ENCODE assay signal across 8 cellular contexts in the genomic region with DNA sequence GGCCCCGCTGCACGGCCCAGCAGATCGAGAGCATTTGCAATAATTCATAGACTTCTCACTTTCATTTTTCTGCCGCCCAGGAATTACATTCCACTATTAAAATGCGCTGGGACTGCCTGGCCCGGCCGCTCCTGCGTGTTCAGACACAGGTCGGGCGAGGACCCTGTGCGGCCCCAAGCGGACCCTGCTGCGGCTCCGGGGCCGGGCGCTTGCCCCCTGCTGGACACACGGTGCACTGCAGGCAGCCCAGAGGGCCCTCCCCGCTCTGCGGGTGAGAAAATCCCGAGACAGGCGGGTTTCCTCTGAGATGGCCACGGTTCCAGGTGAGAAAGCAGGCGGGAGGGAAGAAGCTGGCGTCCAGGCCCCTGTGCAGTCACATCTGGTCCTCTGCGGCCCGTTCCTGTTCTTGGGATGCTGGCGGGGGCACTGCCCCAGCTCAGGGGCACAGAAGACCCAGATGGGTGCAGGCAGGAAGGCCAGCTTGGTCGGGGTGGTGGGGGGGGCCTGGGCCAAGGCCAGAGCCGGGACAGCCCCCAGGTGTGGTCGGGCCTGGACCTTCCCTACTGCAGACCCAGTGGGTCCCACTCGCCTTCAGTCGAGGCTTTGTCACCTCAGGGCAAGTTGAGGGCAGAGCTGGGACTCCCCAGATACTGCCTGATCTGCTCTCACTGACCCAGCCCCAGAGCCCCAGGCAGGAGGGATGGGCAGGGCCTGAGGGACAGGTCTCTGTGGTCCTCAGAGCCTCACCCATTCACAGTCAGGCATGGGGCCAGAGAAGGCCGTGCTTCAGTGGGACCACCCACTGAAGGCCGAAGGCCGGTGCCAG.
DNase-seq lines count a peak whose midpoint lies in the region; ATAC-seq and TF ChIP-seq lines count a peak whose summit lies in the region.
"Not testable (repeated sequence)": the region's sequence is repeated elsewhere in the genome, so short reads cannot be mapped to it uniquely, and the experiment has no call there.

No MANE protein-coding gene starts in this region.

- not testable (repeated sequence) for H3K27me3 Mint-ChIP-seq in activated naive CD8-positive, alpha-beta T cell treated with anti-CD3 and anti-CD28 coated beads for 36 hours
- peaks cover 10 to 40% (median 17%) of the 10 kb centered on the region in 3 donors for H3K27me3 Mint-ChIP-seq in naive B cell

- H3K27ac Mint-ChIP-seq in activated naive CD8-positive, alpha-beta T cell treated with anti-CD3 and anti-CD28 coated beads for 36 hours; naive B cell: not testable (repeated sequence)

- H3K4me1 Mint-ChIP-seq in activated naive CD8-positive, alpha-beta T cell treated with anti-CD3 and anti-CD28 coated beads for 36 hours; naive B cell: not testable (repeated sequence)

- peak; percentile 78 for TF ChIP-seq CTCF in AG04449 (IDR thresholded peaks at IDR 0.05; ENCODE audit: insufficient read depth, low read length, missing control alignments)
- peak; percentile 86 for TF ChIP-seq CTCF in foreskin fibroblast (IDR thresholded peaks at IDR 0.05; ENCODE audit: low read depth, low read length)

- not testable (repeated sequence) for H3K36me3 Mint-ChIP-seq in activated naive CD8-positive, alpha-beta T cell treated with anti-CD3 and anti-CD28 coated beads for 36 hours; naive B cell

- H3K9me3 Mint-ChIP-seq in activated naive CD8-positive, alpha-beta T cell treated with anti-CD3 and anti-CD28 coated beads for 36 hours; naive B cell: not testable (repeated sequence)

- H3K4me3 Mint-ChIP-seq in activated naive CD8-positive, alpha-beta T cell treated with anti-CD3 and anti-CD28 coated beads for 36 hours, result not testable (repeated sequence)
- H3K4me3 Mint-ChIP-seq in naive B cell, result peak overlapping the region in 5 of 8 donors; percentile 29 to 70 (median 42)

- CTCF ChIA-PET in AG04449 (lab: Yijun Ruan, JAX), result interaction anchor here (0.7 to 3.6 kb wide), 23 partner anchors 8 to 751 kb away, joined by 3 to 31 read pairs (median 4); no protein-coding TSS in a partner anchor

- DNase-seq in AG04449 (ENCODE audit: low read depth, low spot score), result not testable (repeated sequence)
- peak; percentile 55 for DNase-seq in NAMALWA (ENCODE audit: low spot score)
- peak; percentile 27 for DNase-seq in activated CD4-positive, CD25-positive, alpha-beta regulatory T cell treated with anti-CD3 and anti-CD28 coated beads, Interleukin-2, amount 50 U/mL, for 16 hours (ENCODE audit: low read depth, low spot score)
- peak; percentile 63 for DNase-seq in activated naive CD8-positive, alpha-beta T cell treated with anti-CD3 and anti-CD28 coated beads for 36 hours
- DNase-seq in foreskin fibroblast, result peak; percentile 17 to 54
- peak; percentile 46 for DNase-seq in naive B cell
- DNase-seq in stimulated activated CD4-positive, alpha-beta T cell treated with anti-CD3 and anti-CD28 coated beads, TNF-alpha, amount 100 ng/mL, for 48 hours (ENCODE audit: low read depth in 3 of 3), result peak; percentile 26 to 32 (median 28)

- POLR2A ChIA-PET in AG04449 (lab: Yijun Ruan, JAX), result not testable (repeated sequence)

- ATAC-seq in GM18868 (IDR thresholded peaks at IDR 0.05; ENCODE audit: unreplicated experiment), result peak; percentile 61
- peak; percentile 79 to 87 for ATAC-seq in naive B cell (ENCODE audit: low read depth in 2 of 2)

- H3K4me3 ChIP-seq in AG04449 (ENCODE audit: low read depth, low read length); foreskin fibroblast (ENCODE audit: low read depth in 1 of 2, low read length in 2 of 2): not testable (repeated sequence)
